In genomic region chr9:131682261-131682660, GRCh38 we compare ENCODE assay signal across 15 cellular contexts. TPM values are rescaled to one million over a fixed set of nuclear protein-coding genes. Genes with fewer than 3 reads are reported as not detected.
DNase-seq lines count a peak whose midpoint lies in the region; ATAC-seq and TF ChIP-seq lines count a peak whose summit lies in the region.
"Had no signal": no experiment of that assay in that cellular context is flagged by ENCODE, and none has a peak within 500 bp of the region (broad histone marks: within the 10 kb centered on the region; RNA-seq: fewer than 3 reads in every experiment).

No MANE protein-coding gene starts in this region.

- H3K4me3 ChIP-seq in WERI-Rb-1 (ENCODE audit: low read depth, low read length) (peak overlapping the region; percentile 20; the same call in 1 of the 2 replicates), hepatocyte (no peak overlapping the region), smooth muscle cell (no peak overlapping the region)
- H3K4me3 ChIP-seq: left lung, testis had no signal

- POLR2A ChIA-PET in CD4-positive, alpha-beta T cell (lab: Charles Lee) = interaction anchor here (1.7 kb wide), 1 partner anchor 26 kb away, joined by 3 read pairs; no protein-coding TSS in a partner anchor

- H3K4me1 ChIP-seq in hepatocyte (ENCODE audit: insufficient read depth) (peaks cover 37% of the 10 kb centered on the region), smooth muscle cell (ENCODE audit: low read depth) (peaks cover 29% of the 10 kb centered on the region)

- peak overlapping the region; percentile 22 for H3K4me2 ChIP-seq in hepatocyte
- peak overlapping the region; percentile 40 for H3K4me2 ChIP-seq in smooth muscle cell

- H2AFZ ChIP-seq in hepatocyte (no peak overlapping the region), smooth muscle cell (ENCODE audit: low read depth) (no peak overlapping the region)

- ATAC-seq in CD4-positive, alpha-beta T cell (ENCODE audit: poor library complexity) = no peak
- ATAC-seq in HG03565 (IDR thresholded peaks at IDR 0.05; ENCODE audit: unreplicated experiment) (no peak), GM19351 (IDR thresholded peaks at IDR 0.05; ENCODE audit: unreplicated experiment) (no peak)
- ATAC-seq: left lung had no signal

- H3K9me3 Mint-ChIP-seq in CD4-positive, alpha-beta T cell = no peaks in the 10 kb centered on the region

- intact Hi-C loops in CD4-positive, alpha-beta T cell (cut with DNase I, micrococcal nuclease) = no loop called here

- no peaks in the 10 kb centered on the region for H3K36me3 ChIP-seq in WERI-Rb-1
- H3K36me3 ChIP-seq in hepatocyte (replicated peaks; ENCODE audit: insufficient read depth, low read depth) = no peaks in the 10 kb centered on the region
- H3K36me3 ChIP-seq in smooth muscle cell (ENCODE audit: low read depth) = no peaks in the 10 kb centered on the region
- H3K36me3 ChIP-seq: left lung, neutrophil had no signal

- H3K27me3 ChIP-seq in CD4-positive, alpha-beta T cell (ENCODE audit: control insufficient read depth, insufficient read depth, low read length) = no peaks in the 10 kb centered on the region
- H3K27me3 ChIP-seq in WERI-Rb-1 (ENCODE audit: insufficient read depth, low read depth, severe bottlenecking) = no peaks in the 10 kb centered on the region
- H3K27me3 ChIP-seq in hepatocyte = no peaks in the 10 kb centered on the region
- H3K27me3 ChIP-seq in smooth muscle cell (ENCODE audit: low read depth) = no peaks in the 10 kb centered on the region
- H3K27me3 ChIP-seq: left lung, neutrophil, testis had no signal

- H3K27ac Mint-ChIP-seq in CD4-positive, alpha-beta T cell = peak overlapping the region; percentile 67

- H3K79me2 ChIP-seq in hepatocyte (peaks cover 71% of the 10 kb centered on the region), smooth muscle cell (ENCODE audit: low read depth) (peaks cover 25% of the 10 kb centered on the region)

- peaks cover 4% of the 10 kb centered on the region for H3F3A ChIP-seq in smooth muscle cell (ENCODE audit: low read depth)

- TF ChIP-seq CTCF in CD4-positive, alpha-beta T cell (IDR thresholded peaks at IDR 0.05) = no peak
- TF ChIP-seq CTCF in WERI-Rb-1 (IDR thresholded peaks at IDR 0.05; ENCODE audit: low read depth, low read length) (no peak), hepatocyte (IDR thresholded peaks at IDR 0.05; ENCODE audit: poor library complexity) (no peak), smooth muscle cell (IDR thresholded peaks at IDR 0.05; ENCODE audit: borderline replicate concordance, insufficient read depth, poor library complexity, severe bottlenecking) (no peak)

- WGBS in hepatocyte (ENCODE audit: low lambda C conversion rate, missing lambda C conversion rate) = 87% methylated on average over 11 of the region's 11 CpGs
- 77% methylated on average over 11 of the region's 11 CpGs for WGBS in smooth muscle cell (ENCODE audit: low lambda C conversion rate)

- no peak overlapping the region for H3K27ac ChIP-seq in CD4-positive, alpha-beta T cell (ENCODE audit: low read depth, low read length)
- H3K27ac ChIP-seq in WERI-Rb-1 (no peak overlapping the region), hepatocyte (no peak overlapping the region), smooth muscle cell (ENCODE audit: low read depth) (no peak overlapping the region)
- H3K27ac ChIP-seq: neutrophil, testis had no signal

- CTCF ChIA-PET in CD4-positive, alpha-beta T cell (lab: Charles Lee) = interaction anchor here (1.6 kb wide), 1 partner anchor 14 kb away, joined by 3 read pairs; no protein-coding TSS in a partner anchor

- no peaks in the 10 kb centered on the region for H3K9me3 ChIP-seq in CD4-positive, alpha-beta T cell (ENCODE audit: control insufficient read depth, low read length)
- H3K9me3 ChIP-seq in WERI-Rb-1 (ENCODE audit: severe bottlenecking) = no peaks in the 10 kb centered on the region
- H3K9me3 ChIP-seq in hepatocyte (ENCODE audit: low read depth) = no peaks in the 10 kb centered on the region
- H3K9me3 ChIP-seq in smooth muscle cell (replicated peaks; ENCODE audit: low read depth) = no peaks in the 10 kb centered on the region
- H3K9me3 ChIP-seq: left lung, neutrophil, testis had no signal

- peaks cover 91% of the 10 kb centered on the region for H3K4me1 Mint-ChIP-seq in CD4-positive, alpha-beta T cell (ENCODE audit: low read depth)

- H4K20me1 ChIP-seq in hepatocyte (ENCODE audit: insufficient read depth, poor library complexity, severe bottlenecking) (no peaks in the 10 kb centered on the region), smooth muscle cell (ENCODE audit: low read depth) (peaks cover 58% of the 10 kb centered on the region)

- no peak for DNase-seq in CD4-positive, alpha-beta T cell
- DNase-seq in WERI-Rb-1 (no peak), hepatocyte (ENCODE audit: low spot score) (no peak), smooth muscle cell (lab: John Stamatoyannopoulos, UW; ENCODE audit: unreplicated experiment) (no peak), GOT3 (lab: John Stamatoyannopoulos, UW) (no peak), NCI-H1417 treated with DMSO at 0.1 percent for 48 hours (lab: John Stamatoyannopoulos, UW) (no peak)
- DNase-seq: activated naive CD4-positive, alpha-beta T cell; DMS79 treated with DMSO at 0.1 percent for 48 hours; left lung; MM.1S; stimulated activated CD4-positive, alpha-beta T cell treated with anti-CD3 and anti-CD28 coated beads, Interleukin-12 subunit alpha, Interleukin-12 subunit beta, amount 100 ng/mL, for 4 hours; testis had no signal

- no peaks in the 10 kb centered on the region for H3K27me3 Mint-ChIP-seq in CD4-positive, alpha-beta T cell

- no peak overlapping the region for H3K9ac ChIP-seq in smooth muscle cell (ENCODE audit: low read depth)

- H3K4me3 Mint-ChIP-seq in CD4-positive, alpha-beta T cell = no peak overlapping the region

- no peaks in the 10 kb centered on the region for H3K36me3 Mint-ChIP-seq in CD4-positive, alpha-beta T cell (ENCODE audit: low read depth)

- H3K9me2 ChIP-seq in hepatocyte (replicated peaks; ENCODE audit: insufficient read depth) = no peaks in the 10 kb centered on the region

RNA-seq across cellular contexts. Expression of gene RAPGEF1, which starts 57.6 kb away (rescaled TPM):
- total RNA-seq in CD4-positive, alpha-beta T cell = 100 to 1,000 TPM; 130 to 134 TPM
- total RNA-seq in hepatocyte (26.2 and 27.5 TPM in 2 replicates), smooth muscle cell (15.3 and 17.8 TPM in 2 replicates)
- polyA plus RNA-seq in hepatocyte (24.8 and 29.7 TPM in 2 replicates), smooth muscle cell (16.4 and 21.8 TPM in 2 replicates)
